ENCODE assay signal across 7 cellular contexts in genomic region chr9:136300866-136301265, GRCh38. TPM values are rescaled to one million over a fixed set of nuclear protein-coding genes. Genes with fewer than 3 reads are reported as not detected.
"Had no signal": no experiment of that assay in that cellular context is flagged by ENCODE, and none has a peak within 500 bp of the region (broad histone marks: within the 10 kb centered on the region; RNA-seq: fewer than 3 reads in every experiment).

No MANE protein-coding gene starts in this region.

- H3K27ac ChIP-seq: GM23248 had no signal

- H3K4me3 Mint-ChIP-seq: H9 had no signal

- H3K4me3 ChIP-seq: GM23248, K562 had no signal

- ATAC-seq: K562 had no signal

- H3K9me3 Mint-ChIP-seq: H9 had no signal

- DNase-seq: GM23248, GOT3, H9, HCEC 1CT, IMR-90 had no signal

RNA-seq across cellular contexts. Expression of gene CCDC187, which starts 3.0 kb away (rescaled TPM):
- total RNA-seq: GM23248, H4, IMR-90, K562 had no signal
- polyA plus RNA-seq: GM23248, IMR-90, K562 had no signal
